In the genomic region with DNA sequence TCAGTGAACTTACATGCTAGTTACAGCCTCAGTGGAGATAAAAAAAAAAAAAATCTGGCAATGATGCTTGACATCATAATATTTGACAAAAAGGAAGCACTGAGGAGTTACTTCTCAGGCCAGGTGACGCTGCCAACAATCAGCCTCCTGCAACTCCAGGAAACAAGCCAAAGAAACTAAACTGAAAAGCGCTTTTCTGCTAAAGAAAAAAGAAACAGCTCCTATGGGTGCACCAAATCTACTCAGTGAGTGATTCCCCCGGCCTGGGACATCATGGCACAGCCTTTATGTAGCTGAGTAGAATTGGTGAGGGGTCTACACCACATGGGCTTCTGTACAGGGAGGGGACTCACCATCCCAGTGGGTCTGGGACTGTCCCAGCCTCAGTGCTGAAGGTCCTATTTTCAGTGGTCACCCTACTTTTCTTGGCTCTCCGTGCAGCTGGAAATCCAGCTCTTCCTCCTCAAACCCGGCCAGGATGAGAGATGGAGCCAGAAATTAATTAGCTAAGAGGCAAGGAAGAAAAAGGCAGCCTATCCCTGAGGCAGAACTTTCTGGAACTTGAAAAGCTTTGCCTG, we compare ENCODE assay signal across 22 cellular contexts.
DNase-seq lines count a peak whose midpoint lies in the region; ATAC-seq and TF ChIP-seq lines count a peak whose summit lies in the region.
"Had no signal": no experiment of that assay in that cellular context is flagged by ENCODE, and none has a peak within 500 bp of the region (broad histone marks: within the 10 kb centered on the region; RNA-seq: fewer than 3 reads in every experiment).

No MANE protein-coding gene starts in this region.

- intact Hi-C loops in breast epithelium (cut with DNase I; ENCODE audit: low total_unique reads) = no loop called here

- no peaks in the 10 kb centered on the region for H3K27me3 ChIP-seq in MG63
- no peaks in the 10 kb centered on the region for H3K27me3 ChIP-seq in breast epithelium
- H3K27me3 ChIP-seq: body of pancreas, SJCRH30, tibial nerve had no signal

- no peaks in the 10 kb centered on the region for H3K36me3 ChIP-seq in MG63
- H3K36me3 ChIP-seq in breast epithelium = no peaks in the 10 kb centered on the region
- H3K36me3 ChIP-seq: SJCRH30, tibial nerve had no signal

- ATAC-seq in HG02870 (IDR thresholded peaks at IDR 0.05; ENCODE audit: unreplicated experiment) = no peak
- ATAC-seq: activated CD8-positive, alpha-beta T cell treated with anti-CD3 and anti-CD28 coated beads, Interleukin-2, amount 10 ng/mL, durations not matched to agents 7 days and 5 days; body of pancreas; naive thymus-derived CD8-positive, alpha-beta T cell had no signal

- no peak for TF ChIP-seq POLR2A in breast epithelium (IDR thresholded peaks at IDR 0.05)

- peak overlapping the region; percentile 67 to 74 for H3K27ac ChIP-seq in breast epithelium
- H3K27ac ChIP-seq: body of pancreas, SJCRH30 had no signal

- H3K4me1 ChIP-seq in breast epithelium = peaks cover 0 to 6% of the 10 kb centered on the region in 2 donors
- H3K4me1 ChIP-seq: SJCRH30 had no signal

- H3K9me3 ChIP-seq in MG63 (no peaks in the 10 kb centered on the region), breast epithelium (no peaks in the 10 kb centered on the region)
- H3K9me3 ChIP-seq: body of pancreas, SJCRH30, tibial nerve had no signal

- TF ChIP-seq CTCF in breast epithelium (IDR thresholded peaks at IDR 0.05) = no peak

- peak; percentile 13 for DNase-seq in MG63
- DNase-seq in breast epithelium (ENCODE audit: low spot score in 2 of 2) = no peak
- peak; percentile 23 for DNase-seq in fibroblast of the conjunctiva (ENCODE audit: low read depth)
- DNase-seq in putamen (ENCODE audit: low spot score) = peak; percentile 35
- no peak for DNase-seq in stimulated activated CD4-positive, alpha-beta T cell treated with anti-CD3 and anti-CD28 coated beads, Interleukin-2, amount 100 ng/mL, for 24 hours
- DNase-seq in T1000 (lab: John Stamatoyannopoulos, UW) = no peak
- no peak for DNase-seq in NCI-H1694 (lab: John Stamatoyannopoulos, UW)
- DNase-seq: activated CD8-positive, alpha-beta T cell treated with anti-CD3 and anti-CD28 coated beads, Interleukin-2, amount 10 ng/mL, durations not matched to agents 7 days and 5 days; activated effector memory CD4-positive, alpha-beta T cell treated with anti-CD3 and anti-CD28 coated beads, Interleukin-2, amount 50 U/mL, for 16 hours; activated naive CD8-positive, alpha-beta T cell treated with anti-CD3 and anti-CD28 coated beads, Interleukin-2, amount 10 ng/mL, durations not matched to agents 7 days and 5 days; activated T-cell treated with anti-CD3 and anti-CD28 coated beads for 4 hours; cortex of kidney; glutamatergic neuron; IMR-90; naive thymus-derived CD8-positive, alpha-beta T cell; NCI-H446 treated with DMSO at 0.1 percent for 48 hours; right cardiac atrium; SJCRH30; T-helper 1 cell had no signal

- H3K4me3 ChIP-seq in MG63 (no peak overlapping the region), breast epithelium (no peak overlapping the region)
- H3K4me3 ChIP-seq: body of pancreas, SJCRH30, tibial nerve had no signal

Comparison
In these comparisons a context has a peak if more than half of its experiments do, and no peak if none do; other contexts are left out.
1. DNase-seq: peak in MG63 (single experiment), fibroblast of the conjunctiva (single experiment) and putamen (single experiment); none in breast epithelium (0 of 2), stimulated activated CD4-positive, alpha-beta T cell treated with anti-CD3 and anti-CD28 coated beads, Interleukin-2, amount 100 ng/mL, for 24 hours (0 of 2), T1000 (single experiment) and NCI-H1694 (single experiment).